In genomic region chr1:113804421-113805255, GRCh38 we compare ENCODE assay signal across 1 cellular context.
TF ChIP-seq lines count a peak whose summit lies in the region.

No MANE protein-coding gene starts in this region.

TF ChIP-seq in K562, 482 proteins besides CTCF, POLR2A, EP300 and RAD21 (continued from another document and continues in another):
- TF ChIP-seq ZNF592 (IDR thresholded peaks at IDR 0.05) (0 out of 2 replicates have a peak, but pooled peaks have one; percentile 32), RNF219 (CRISPR knock-in tag; IDR thresholded peaks at IDR 0.05) (no peak), ZNF23 (CRISPR knock-in tag; IDR thresholded peaks at IDR 0.05) (no peak), ZNF384 (IDR thresholded peaks at IDR 0.05; ENCODE audit: low read depth, low read length) (peak; percentile 99), NELFE (IDR thresholded peaks at IDR 0.05; ENCODE audit: insufficient read depth, insufficient read length) (no peak), PURB (CRISPR knock-in tag; IDR thresholded peaks at IDR 0.05; ENCODE audit: low read depth) (no peak), ATF1 (CRISPR knock-in tag; IDR thresholded peaks at IDR 0.05) (no peak), ATF1 (tag; IDR thresholded peaks at IDR 0.05) (peak; percentile 68), PCBP1 (IDR thresholded peaks at IDR 0.05; ENCODE audit: low read depth, low read length, poor library complexity, severe bottlenecking) (no peak), PCBP2 (IDR thresholded peaks at IDR 0.05; ENCODE audit: low read depth, low read length, poor library complexity, severe bottlenecking) (no peak), LARP7 (IDR thresholded peaks at IDR 0.05) (no peak), LCOR (CRISPR knock-in tag; IDR thresholded peaks at IDR 0.05) (0 out of 2 replicates have a peak, but pooled peaks have one; percentile 20), HMBOX1 (IDR thresholded peaks at IDR 0.05) (peak; percentile 93), CREM (IDR thresholded peaks at IDR 0.05; ENCODE audit: low read depth) (peak; percentile 41; the same call in 1 of the 2 replicates), TBP (optimal IDR thresholded peaks at IDR 0.05; ENCODE audit: low read depth, low read length) (no peak), PML (IDR thresholded peaks at IDR 0.05; ENCODE audit: low read length) (peak; percentile 46; the same call in 1 of the 2 replicates), FUS (optimal IDR thresholded peaks at IDR 0.05; ENCODE audit: low read depth, low read length) (no peak), ZNF354B (CRISPR knock-in tag; IDR thresholded peaks at IDR 0.05) (no peak), NFXL1 (CRISPR knock-in tag; IDR thresholded peaks at IDR 0.05) (no peak), MYBL2 (IDR thresholded peaks at IDR 0.05; ENCODE audit: low read depth) (peak; percentile 25; the same call in 1 of the 2 replicates), MYBL2 (CRISPR knock-in tag; IDR thresholded peaks at IDR 0.05; ENCODE audit: borderline replicate concordance) (no peak), ZNF449 (CRISPR knock-in tag; IDR thresholded peaks at IDR 0.05) (no peak), PTRF (tag; IDR thresholded peaks at IDR 0.05) (no peak), HDAC8 (tag; IDR thresholded peaks at IDR 0.05) (no peak), ZBTB33 (CRISPR knock-in tag; IDR thresholded peaks at IDR 0.05) (peak; percentile 72), NEUROD1 (IDR thresholded peaks at IDR 0.05; ENCODE audit: borderline replicate concordance, low read depth, low read length, partially characterized antibody) (peak; percentile 39), IRF9 (tag; IDR thresholded peaks at IDR 0.05) (no peak), ZNF24 (IDR thresholded peaks at IDR 0.05) (no peak), ZNF586 (CRISPR knock-in tag; conservative IDR thresholded peaks at IDR 0.05) (no peak), RBM25 (IDR thresholded peaks at IDR 0.05; ENCODE audit: low read depth, low read length, severe bottlenecking) (peak; percentile 47), MTF1 (CRISPR knock-in tag; IDR thresholded peaks at IDR 0.05; ENCODE audit: borderline replicate concordance) (no peak), CBX2 (IDR thresholded peaks at IDR 0.05; ENCODE audit: insufficient read depth, low read length, poor library complexity, severe bottlenecking) (no peak), TRIM24 (IDR thresholded peaks at IDR 0.05) (peak; percentile 83 to 84), MGA (IDR thresholded peaks at IDR 0.05) (no peak), FOXM1 (IDR thresholded peaks at IDR 0.05; ENCODE audit: low read depth) (no peak), FOXM1 (CRISPR knock-in tag; IDR thresholded peaks at IDR 0.05; ENCODE audit: low read depth) (no peak), FOXJ2 (tag; IDR thresholded peaks at IDR 0.05) (no peak)
